In the genomic region with DNA sequence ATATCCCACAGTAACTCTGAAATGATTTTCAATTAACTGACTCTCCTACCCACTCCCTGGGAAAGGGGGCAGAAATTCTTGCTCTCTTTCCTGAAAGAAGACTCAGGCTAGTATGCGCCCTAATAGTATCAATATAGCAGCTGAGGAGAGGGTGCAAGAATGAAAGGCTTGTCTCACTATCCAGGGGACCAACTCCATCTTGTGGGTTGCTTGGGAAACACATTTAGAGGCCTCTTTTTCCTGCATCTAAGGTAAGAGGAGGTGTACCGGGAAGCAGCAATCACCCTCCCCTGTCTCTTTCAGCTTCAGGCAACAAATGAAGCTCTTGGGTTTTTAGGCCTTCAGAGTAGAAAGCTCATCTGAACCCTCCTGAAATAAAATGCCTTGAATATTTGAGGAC, we compare ENCODE assay signal across 15 cellular contexts. TPM values are rescaled to one million over a fixed set of nuclear protein-coding genes. Genes with fewer than 3 reads are reported as not detected.
DNase-seq lines count a peak whose midpoint lies in the region; ATAC-seq and TF ChIP-seq lines count a peak whose summit lies in the region.
"Had no signal": no experiment of that assay in that cellular context is flagged by ENCODE, and none has a peak within 500 bp of the region (broad histone marks: within the 10 kb centered on the region; RNA-seq: fewer than 3 reads in every experiment).

No MANE protein-coding gene starts in this region.

- TF ChIP-seq CTCF in GM10266 (IDR thresholded peaks at IDR 0.05; ENCODE audit: control insufficient read depth, insufficient read depth, low read depth, missing control alignments) (peak; percentile 2), OCI-LY7 (conservative IDR thresholded peaks at IDR 0.05; ENCODE audit: low read length) (no peak; the same call in 1 of the 2 replicates), hepatocyte (IDR thresholded peaks at IDR 0.05; ENCODE audit: poor library complexity) (peak; percentile 12)

- H3K4me3 ChIP-seq in OCI-LY7 (ENCODE audit: low read depth, low read length, poor library complexity, severe bottlenecking) (no peak overlapping the region), hepatocyte (no peak overlapping the region), Karpas-422 (ENCODE audit: low read length) (no peak overlapping the region)
- H3K4me3 ChIP-seq: right atrium auricular region had no signal

- intact Hi-C loops in OCI-LY7 (cut with micrococcal nuclease; ENCODE audit: unreplicated experiment), result loop anchor here (5.0 kb wide), 1 partner anchor 157 kb away; no protein-coding TSS in a partner anchor

- DNase-seq in ACHN (peak; percentile 3), GM10266 (ENCODE audit: extremely low spot score) (no peak), OCI-LY7 (ENCODE audit: low spot score) (peak; percentile 10), hepatocyte (ENCODE audit: low spot score) (no peak), Karpas-422 (no peak)
- DNase-seq in central memory CD4-positive, alpha-beta T cell, result no peak
- DNase-seq: activated CD4-positive, alpha-beta T cell treated with anti-CD3 and anti-CD28 coated beads, Interleukin-2, amount 10 ng/mL, durations not matched to agents 24 days and 14 days; activated T-cell treated with anti-CD3 and anti-CD28 coated beads, Interleukin-2, amount 50 U/mL, for 72 hours; anterior cingulate cortex; kidney; NK-92 treated with Interleukin-12 subunit alpha and Interleukin-12 subunit beta, amount 100 ng/mL, for 24 hours; T-helper 1 cell had no signal

- CTCF ChIA-PET in OCI-LY7 (lab: Charles Lee; ENCODE audit: unreplicated experiment), result no interaction called here

- no peak overlapping the region for H3K9ac ChIP-seq in Karpas-422 (ENCODE audit: low read length)

- no peaks in the 10 kb centered on the region for H3K9me2 ChIP-seq in OCI-LY7 (ENCODE audit: insufficient read depth, low read length)
- H3K9me2 ChIP-seq in hepatocyte (replicated peaks; ENCODE audit: insufficient read depth), result no peaks in the 10 kb centered on the region
- no peaks in the 10 kb centered on the region for H3K9me2 ChIP-seq in Karpas-422 (replicated peaks; ENCODE audit: insufficient read depth, low read length)

- no peaks in the 10 kb centered on the region for H3K79me2 ChIP-seq in OCI-LY7 (ENCODE audit: insufficient read depth, low read depth, low read length)
- no peaks in the 10 kb centered on the region for H3K79me2 ChIP-seq in hepatocyte
- H3K79me2 ChIP-seq in Karpas-422 (ENCODE audit: low read length), result no peaks in the 10 kb centered on the region

- H3K27ac ChIP-seq in OCI-LY7 (ENCODE audit: low read depth, low read length, poor library complexity, severe bottlenecking) (no peak overlapping the region), hepatocyte (no peak overlapping the region), Karpas-422 (ENCODE audit: low read length) (no peak overlapping the region)
- H3K27ac ChIP-seq: right atrium auricular region had no signal

- peaks cover 38% of the 10 kb centered on the region for H3K4me1 ChIP-seq in OCI-LY7 (ENCODE audit: insufficient read depth, low read length, poor library complexity, severe bottlenecking)
- H3K4me1 ChIP-seq in hepatocyte (ENCODE audit: insufficient read depth), result no peaks in the 10 kb centered on the region
- peaks cover 11% of the 10 kb centered on the region for H3K4me1 ChIP-seq in Karpas-422 (ENCODE audit: low read length)
- H3K4me1 ChIP-seq: right atrium auricular region had no signal

- ATAC-seq in activated CD4-positive, CD25-positive, alpha-beta regulatory T cell treated with anti-CD3 and anti-CD28 coated beads, Interleukin-2, amount 50 U/mL, for 24 hours, result no peak
- no peak for ATAC-seq in HG03342 (IDR thresholded peaks at IDR 0.05; ENCODE audit: unreplicated experiment)
- ATAC-seq: activated T-cell treated with anti-CD3 and anti-CD28 coated beads, Interleukin-2, amount 50 U/mL, for 72 hours had no signal

- H3K36me3 ChIP-seq in OCI-LY7 (ENCODE audit: insufficient read depth, low read length), result no peaks in the 10 kb centered on the region
- H3K36me3 ChIP-seq in hepatocyte (replicated peaks; ENCODE audit: insufficient read depth, low read depth), result no peaks in the 10 kb centered on the region
- no peaks in the 10 kb centered on the region for H3K36me3 ChIP-seq in Karpas-422 (ENCODE audit: insufficient read depth, low read length)
- H3K36me3 ChIP-seq: right atrium auricular region had no signal

- H3K9me3 ChIP-seq in OCI-LY7 (ENCODE audit: low read length), result no peaks in the 10 kb centered on the region
- no peaks in the 10 kb centered on the region for H3K9me3 ChIP-seq in hepatocyte (ENCODE audit: low read depth)
- H3K9me3 ChIP-seq in Karpas-422 (ENCODE audit: low read length), result no peaks in the 10 kb centered on the region
- H3K9me3 ChIP-seq: right atrium auricular region had no signal

- POLR2A ChIA-PET in OCI-LY7 (lab: Charles Lee), result interaction anchor here (0.6 to 1.6 kb wide), 5 partner anchors 25 to 810 kb away, joined by 3 to 4 read pairs (median 3); a partner anchor contains a TSS

- no peaks in the 10 kb centered on the region for H3K27me3 ChIP-seq in hepatocyte
- H3K27me3 ChIP-seq in Karpas-422 (ENCODE audit: low read length), result no peaks in the 10 kb centered on the region
- H3K27me3 ChIP-seq: right atrium auricular region had no signal

- H2AFZ ChIP-seq in OCI-LY7 (ENCODE audit: low read length) (peak overlapping the region; percentile 61; the same call in 1 of the 2 replicates), hepatocyte (no peak overlapping the region), Karpas-422 (ENCODE audit: low read length) (no peak overlapping the region)

- in situ Hi-C loops in ACHN (cut with HindIII; ENCODE audit: low pct_ligation_motif_present, low pct_unique_long_range_greater_than_20kb, low sequenced_read_pairs), result no loop called here

- 61% methylated on average over 2 of the region's 2 CpGs for WGBS in hepatocyte (ENCODE audit: low lambda C conversion rate, missing lambda C conversion rate)

- no TSS peak for BruUV-seq in OCI-LY7 (replicated peaks; lab: Mats Ljungman, UMichigan)

- H3K4me2 ChIP-seq in OCI-LY7 (ENCODE audit: low read length), result no peak overlapping the region
- H3K4me2 ChIP-seq in hepatocyte, result no peak overlapping the region
- H3K4me2 ChIP-seq in Karpas-422 (ENCODE audit: low read depth, low read length, poor library complexity, severe bottlenecking), result no peak overlapping the region

- no peaks in the 10 kb centered on the region for H4K20me1 ChIP-seq in OCI-LY7 (ENCODE audit: insufficient read depth, low read length)
- no peaks in the 10 kb centered on the region for H4K20me1 ChIP-seq in hepatocyte (ENCODE audit: insufficient read depth, poor library complexity, severe bottlenecking)
- no peaks in the 10 kb centered on the region for H4K20me1 ChIP-seq in Karpas-422 (ENCODE audit: insufficient read depth, low read depth, low read length)

RNA-seq across cellular contexts. Expression of a gene that starts 11.3 kb away (rescaled TPM):
- total RNA-seq in OCI-LY7 (2014; rRNA removed; shearing (Covaris generic)), result not detected in 2 replicates
- not detected in 2 replicates for total RNA-seq in OCI-LY7 (2022)
- 0.44 and 0.77 TPM in 2 replicates for total RNA-seq in hepatocyte
- polyA plus RNA-seq in hepatocyte, result 0.68 and 2.2 TPM in 2 replicates
- total RNA-seq in Karpas-422 (2014; rRNA removed; shearing (Covaris generic); ENCODE audit: low replicate concordance), result 0.63 and 0.87 TPM in 2 replicates
- total RNA-seq: activated CD4-positive, alpha-beta T cell treated with anti-CD3 and anti-CD28 coated beads, Interleukin-2, amount 10 ng/mL, durations not matched to agents 24 days and 14 days; activated T-cell treated with anti-CD3 and anti-CD28 coated beads, Interleukin-2, amount 50 U/mL, for 72 hours had no signal

RNA-seq across cellular contexts. Expression of a gene that starts 49.3 kb away (rescaled TPM):
- 16.7 TPM in 2 replicates for total RNA-seq in OCI-LY7 (2014; rRNA removed; shearing (Covaris generic))
- total RNA-seq in OCI-LY7 (2022) (17.7 and 19.3 TPM in 2 replicates), hepatocyte (25.2 and 26.4 TPM in 2 replicates)
- polyA plus RNA-seq in hepatocyte, result 3.8 and 5.5 TPM in 2 replicates
- 12.3 and 25.5 TPM in 2 replicates for total RNA-seq in Karpas-422 (2014; rRNA removed; shearing (Covaris generic); ENCODE audit: low replicate concordance)

Comparison
In these comparisons a context has a peak if more than half of its experiments do, and no peak if none do; other contexts are left out.
1. DNase-seq: peak in ACHN (single experiment) and OCI-LY7 (single experiment); none in GM10266 (single experiment), hepatocyte (single experiment), Karpas-422 (single experiment) and central memory CD4-positive, alpha-beta T cell (single experiment).